ENCODE assay signal across 10 cellular contexts in genomic region chr10:87054373-87055295, GRCh38. TPM values are rescaled to one million over a fixed set of nuclear protein-coding genes. Genes with fewer than 3 reads are reported as not detected.
DNase-seq lines count a peak whose midpoint lies in the region; ATAC-seq and TF ChIP-seq lines count a peak whose summit lies in the region.
"Had no signal": no experiment of that assay in that cellular context is flagged by ENCODE, and none has a peak within 500 bp of the region (broad histone marks: within the 10 kb centered on the region; RNA-seq: fewer than 3 reads in every experiment).

No MANE protein-coding gene starts in this region.

- H3K36me3 ChIP-seq in breast epithelium (no peaks in the 10 kb centered on the region), hepatocyte (replicated peaks; ENCODE audit: insufficient read depth, low read depth) (peaks cover 1% of the 10 kb centered on the region), thoracic aorta (peaks cover 40% of the 10 kb centered on the region)

- H3K9me2 ChIP-seq in hepatocyte (replicated peaks; ENCODE audit: insufficient read depth) = no peaks in the 10 kb centered on the region

- intact Hi-C loops in breast epithelium (cut with DNase I; ENCODE audit: low total_unique reads) = no loop called here
- intact Hi-C loops in MCF 10A (cut with micrococcal nuclease) = no loop called here

- H3K27ac ChIP-seq in breast epithelium (peak overlapping the region; percentile 2 to 33), hepatocyte (peak overlapping the region; percentile 47), thoracic aorta (peak overlapping the region in 1 of 2 donors; percentile 1)
- H3K27ac ChIP-seq: SJSA1 had no signal

- H3K36me3 Mint-ChIP-seq in MCF 10A (ENCODE audit: insufficient read depth, unreplicated experiment) = no peaks in the 10 kb centered on the region
- peaks cover 14% of the 10 kb centered on the region for H3K36me3 Mint-ChIP-seq in activated T-helper 17 cell treated with anti-CD3 and anti-CD28 coated beads, Interleukin-2, amount 50 U/mL, for 72 hours (ENCODE audit: low read depth)

- no peak overlapping the region for H3K4me2 ChIP-seq in hepatocyte

- no peaks in the 10 kb centered on the region for H3K4me1 ChIP-seq in breast epithelium
- H3K4me1 ChIP-seq in hepatocyte (ENCODE audit: insufficient read depth) = no peaks in the 10 kb centered on the region
- peaks cover 4 to 12% of the 10 kb centered on the region in 2 donors for H3K4me1 ChIP-seq in thoracic aorta (ENCODE audit: control insufficient read depth in 1 of 2, low read depth in 2 of 2)
- H3K4me1 ChIP-seq: SJSA1 had no signal

- H3K9me3 ChIP-seq in breast epithelium = no peaks in the 10 kb centered on the region
- no peaks in the 10 kb centered on the region for H3K9me3 ChIP-seq in hepatocyte (ENCODE audit: low read depth)
- H3K9me3 ChIP-seq in thoracic aorta = no peaks in the 10 kb centered on the region
- H3K9me3 ChIP-seq: SJSA1 had no signal

- TF ChIP-seq CTCF in breast epithelium (IDR thresholded peaks at IDR 0.05) = no peak
- TF ChIP-seq CTCF in MCF 10A (IDR thresholded peaks at IDR 0.05; ENCODE audit: unreplicated experiment) = no peak
- no peak for TF ChIP-seq CTCF in hepatocyte (IDR thresholded peaks at IDR 0.05; ENCODE audit: poor library complexity)
- no peak for TF ChIP-seq CTCF in thoracic aorta (IDR thresholded peaks at IDR 0.05)

- no peaks in the 10 kb centered on the region for H4K20me1 ChIP-seq in hepatocyte (ENCODE audit: insufficient read depth, poor library complexity, severe bottlenecking)

- H3K4me3 Mint-ChIP-seq in MCF 10A (ENCODE audit: unreplicated experiment) = no peak overlapping the region
- H3K4me3 Mint-ChIP-seq in activated T-helper 17 cell treated with anti-CD3 and anti-CD28 coated beads, Interleukin-2, amount 50 U/mL, for 72 hours = no peak overlapping the region
- H3K4me3 Mint-ChIP-seq: dendritic cell treated with granulocyte-macrophage colony-stimulating factor and Interleukin-4, amounts not matched to agents 40 ng/mL and 50 ng/mL, for 4 days had no signal

- no peak for TF ChIP-seq POLR2A in breast epithelium (IDR thresholded peaks at IDR 0.05)

- H3K4me3 ChIP-seq in breast epithelium = no peak overlapping the region
- no peak overlapping the region for H3K4me3 ChIP-seq in hepatocyte
- H3K4me3 ChIP-seq in thoracic aorta = peak overlapping the region; percentile 15
- H3K4me3 ChIP-seq: SJSA1 had no signal

- no peaks in the 10 kb centered on the region for H3K27me3 Mint-ChIP-seq in MCF 10A (ENCODE audit: insufficient read depth, unreplicated experiment)
- H3K27me3 Mint-ChIP-seq in activated T-helper 17 cell treated with anti-CD3 and anti-CD28 coated beads, Interleukin-2, amount 50 U/mL, for 72 hours = no peaks in the 10 kb centered on the region
- H3K27me3 Mint-ChIP-seq: dendritic cell treated with granulocyte-macrophage colony-stimulating factor and Interleukin-4, amounts not matched to agents 40 ng/mL and 50 ng/mL, for 4 days had no signal

- POLR2A ChIA-PET in MCF 10A (lab: Yijun Ruan, JAX) = interaction anchor here (0.7 to 1.9 kb wide), 5 partner anchors 9 to 105 kb away, joined by 3 to 7 read pairs (median 5); partner anchors contain the start of gene ADIRF

- BruUV-seq in MCF 10A (replicated peaks; lab: Mats Ljungman, UMichigan) = no TSS peak

- no peaks in the 10 kb centered on the region for H3K79me2 ChIP-seq in hepatocyte

- DNase-seq in breast epithelium (ENCODE audit: low spot score in 2 of 2) = no peak
- DNase-seq in MCF 10A (ENCODE audit: unreplicated experiment) = no peak
- DNase-seq in hepatocyte (ENCODE audit: low spot score) = peak; percentile 24
- no peak for DNase-seq in thoracic aorta (ENCODE audit: low spot score)
- DNase-seq in NCI-H2171 (lab: John Stamatoyannopoulos, UW) = no peak
- DNase-seq in NCI-H2029 (lab: John Stamatoyannopoulos, UW) = no peak

- WGBS in hepatocyte (ENCODE audit: low lambda C conversion rate, missing lambda C conversion rate) = 72% methylated on average over 7 of the region's 7 CpGs

- no peaks in the 10 kb centered on the region for H3K9me3 Mint-ChIP-seq in MCF 10A (ENCODE audit: unreplicated experiment)
- no peaks in the 10 kb centered on the region for H3K9me3 Mint-ChIP-seq in activated T-helper 17 cell treated with anti-CD3 and anti-CD28 coated beads, Interleukin-2, amount 50 U/mL, for 72 hours
- H3K9me3 Mint-ChIP-seq: dendritic cell treated with granulocyte-macrophage colony-stimulating factor and Interleukin-4, amounts not matched to agents 40 ng/mL and 50 ng/mL, for 4 days had no signal

- H3K27me3 ChIP-seq in breast epithelium (no peaks in the 10 kb centered on the region), hepatocyte (no peaks in the 10 kb centered on the region), thoracic aorta (replicated peaks; ENCODE audit: insufficient read depth) (no peaks in the 10 kb centered on the region)
- H3K27me3 ChIP-seq: SJSA1 had no signal

- H3K27ac Mint-ChIP-seq in MCF 10A (ENCODE audit: low read depth, unreplicated experiment) = no peak overlapping the region
- H3K27ac Mint-ChIP-seq in activated T-helper 17 cell treated with anti-CD3 and anti-CD28 coated beads, Interleukin-2, amount 50 U/mL, for 72 hours = no peak overlapping the region
- H3K27ac Mint-ChIP-seq: dendritic cell treated with granulocyte-macrophage colony-stimulating factor and Interleukin-4, amounts not matched to agents 40 ng/mL and 50 ng/mL, for 4 days had no signal

- ATAC-seq in activated T-helper 17 cell treated with anti-CD3 and anti-CD28 coated beads, Interleukin-2, amount 50 U/mL, for 72 hours (replicated peaks) = peak; percentile 87
- ATAC-seq in thoracic aorta (ENCODE audit: insufficient number of reproducible peaks, low FRiP score, low read depth) (no peak), GM19397 (IDR thresholded peaks at IDR 0.05; ENCODE audit: unreplicated experiment) (no peak)

- CTCF ChIA-PET in MCF 10A (lab: Yijun Ruan, JAX) = interaction anchor here (1.0 to 1.8 kb wide), 4 partner anchors 13 to 116 kb away, joined by 3 to 9 read pairs (median 4); no protein-coding TSS in a partner anchor

- no peak overlapping the region for H2AFZ ChIP-seq in hepatocyte

- H3K4me1 Mint-ChIP-seq in MCF 10A (ENCODE audit: insufficient read depth, unreplicated experiment) = no peaks in the 10 kb centered on the region
- no peaks in the 10 kb centered on the region for H3K4me1 Mint-ChIP-seq in activated T-helper 17 cell treated with anti-CD3 and anti-CD28 coated beads, Interleukin-2, amount 50 U/mL, for 72 hours

RNA-seq across cellular contexts. Expression of gene FAM25A, which starts 34.5 kb away (rescaled TPM):
- not detected for total RNA-seq in breast epithelium
- not detected in 2 replicates for total RNA-seq in MCF 10A (2022)
- total RNA-seq in activated T-helper 17 cell treated with anti-CD3 and anti-CD28 coated beads, Interleukin-2, amount 50 U/mL, for 72 hours = not detected
- not detected in 2 replicates for total RNA-seq in hepatocyte
- polyA plus RNA-seq in hepatocyte = 0.57 TPM in 1 of 2 replicates, not detected in the other
- total RNA-seq in thoracic aorta = not detected
- total RNA-seq: SJSA1 had no signal

RNA-seq across cellular contexts. Expression of gene GLUD1, which starts 40.0 kb away (rescaled TPM):
- 100 to 1,000 TPM; 171 to 210 (median 174) TPM for total RNA-seq in breast epithelium
- total RNA-seq in MCF 10A (2022) = 171 and 275 TPM in 2 replicates
- total RNA-seq in activated T-helper 17 cell treated with anti-CD3 and anti-CD28 coated beads, Interleukin-2, amount 50 U/mL, for 72 hours = 100 to 1,000 TPM; 134 to 176 TPM
- 695 and 698 TPM in 2 replicates for total RNA-seq in hepatocyte
- 100 and 178 TPM in 2 replicates for polyA plus RNA-seq in hepatocyte
- 100 to 1,000 TPM; 141 to 189 TPM for total RNA-seq in thoracic aorta

RNA-seq across cellular contexts. Expression of gene SHLD2, which starts 40.4 kb away (rescaled TPM):
- total RNA-seq in breast epithelium (10 to 100 TPM; 35.1 to 36.7 (median 35.7) TPM), MCF 10A (2022) (28.1 and 31.8 TPM in 2 replicates), hepatocyte (43.3 and 44.5 TPM in 2 replicates), thoracic aorta (10 to 100 TPM; 18.1 to 28.9 TPM)
- 10 to 100 TPM; 27.6 to 41.5 TPM for total RNA-seq in activated T-helper 17 cell treated with anti-CD3 and anti-CD28 coated beads, Interleukin-2, amount 50 U/mL, for 72 hours
- 21.5 and 22.9 TPM in 2 replicates for polyA plus RNA-seq in hepatocyte
